ENCODE assay signal across 1 cellular context in the genomic region with DNA sequence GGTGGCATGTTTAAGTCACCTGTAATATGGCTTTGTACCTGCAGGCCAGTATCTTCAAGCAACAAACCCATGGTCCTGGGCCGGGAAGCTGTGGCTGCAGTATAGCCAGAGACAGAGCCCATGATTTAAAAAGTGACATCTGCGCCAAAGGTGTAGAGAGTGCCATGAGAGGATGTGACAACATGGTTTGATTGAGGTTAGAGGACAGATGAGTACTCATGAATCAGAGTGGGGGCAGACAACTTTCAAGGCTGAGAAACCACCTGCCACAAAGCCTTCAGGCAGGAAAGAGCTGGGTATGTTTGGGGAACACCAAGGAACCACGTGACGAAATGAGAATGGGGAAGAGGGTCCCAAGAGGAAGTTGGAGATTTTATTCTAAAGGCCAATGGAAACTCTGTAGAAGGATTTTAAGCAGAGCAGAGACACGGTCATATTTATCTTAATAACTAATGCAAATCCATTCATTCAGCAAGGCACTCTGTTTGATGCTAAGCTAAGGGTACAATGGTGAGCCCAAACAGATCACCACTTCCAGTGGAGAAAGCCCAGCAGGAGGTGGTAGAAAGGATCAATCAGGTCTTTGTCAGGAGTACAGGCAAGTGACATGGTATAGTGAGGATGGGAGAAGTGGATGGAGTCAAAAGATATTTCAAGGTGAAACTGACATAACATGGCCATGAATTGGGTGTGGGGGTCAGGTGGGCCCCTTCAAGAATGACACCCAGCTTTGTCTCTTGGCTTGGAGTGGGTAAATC.
TF ChIP-seq lines count a peak whose summit lies in the region.

No MANE protein-coding gene starts in this region.

TF ChIP-seq in HepG2, 621 proteins besides CTCF, POLR2A, EP300 and RAD21:
- TF ChIP-seq SRSF9 (IDR thresholded peaks at IDR 0.05; ENCODE audit: borderline replicate concordance, insufficient read depth, low read depth, low read length, poor library complexity, severe bottlenecking) = no peak
